In the genomic region with DNA sequence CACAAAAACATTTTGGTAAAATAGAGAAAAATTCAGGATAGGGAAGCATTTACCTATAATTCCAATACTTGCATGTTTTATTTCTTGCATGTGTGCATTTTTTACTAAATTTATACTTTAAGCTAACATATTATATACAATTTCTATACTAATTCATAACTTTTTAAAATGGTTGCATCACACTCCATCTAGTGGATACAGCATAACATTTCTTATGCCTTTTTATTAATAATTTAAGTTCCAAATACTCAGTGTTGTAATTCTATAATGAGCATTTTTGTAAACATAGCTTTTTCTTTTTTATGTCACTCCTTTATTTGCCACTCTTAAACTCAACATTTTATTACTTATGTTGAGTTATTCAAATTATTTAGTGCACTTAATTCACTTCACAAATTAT, we compare ENCODE assay signal across 20 cellular contexts.
DNase-seq lines count a peak whose midpoint lies in the region; TF ChIP-seq lines count a peak whose summit lies in the region.
"Had no signal": no experiment of that assay in that cellular context is flagged by ENCODE, and none has a peak within 500 bp of the region (broad histone marks: within the 10 kb centered on the region; RNA-seq: fewer than 3 reads in every experiment).

No MANE protein-coding gene starts in this region.

- H3K36me3 ChIP-seq in smooth muscle cell (ENCODE audit: low read depth): no peaks in the 10 kb centered on the region
- H3K36me3 ChIP-seq: BE2C, cardiac muscle cell, lower lobe of right lung, prostate gland, SJSA1, tibial nerve had no signal

- H3K79me2 ChIP-seq in smooth muscle cell (ENCODE audit: low read depth): no peaks in the 10 kb centered on the region

- no peak overlapping the region for H2AFZ ChIP-seq in smooth muscle cell (ENCODE audit: low read depth)

- H3K27me3 ChIP-seq in smooth muscle cell (ENCODE audit: low read depth): no peaks in the 10 kb centered on the region
- H3K27me3 ChIP-seq: BE2C, cardiac muscle cell, SJSA1, tibial nerve had no signal

- no peak overlapping the region for H3K9ac ChIP-seq in smooth muscle cell (ENCODE audit: low read depth)

- H3K9me3 ChIP-seq in smooth muscle cell (replicated peaks; ENCODE audit: low read depth): no peaks in the 10 kb centered on the region
- H3K9me3 ChIP-seq: BE2C, lower lobe of right lung, prostate gland, tibial nerve had no signal

- no peak overlapping the region for H3K4me3 ChIP-seq in fibroblast of pulmonary artery (replicated peaks; ENCODE audit: low read depth, low read length)
- H3K4me3 ChIP-seq in smooth muscle cell: no peak overlapping the region
- H3K4me3 ChIP-seq: cardiac muscle cell, lower lobe of right lung, prostate gland, SJSA1, tibial nerve had no signal

- POLR2A ChIA-PET in RWPE1 (lab: Yijun Ruan, JAX; ENCODE audit: low non-redundant PET): no interaction called here

- no peak overlapping the region for H3K4me2 ChIP-seq in smooth muscle cell

- no peaks in the 10 kb centered on the region for H3K4me1 ChIP-seq in smooth muscle cell (ENCODE audit: low read depth)
- H3K4me1 ChIP-seq: BE2C, lower lobe of right lung, prostate gland, SJSA1, tibial nerve had no signal

- H3K27ac ChIP-seq in RWPE1: no peak overlapping the region
- H3K27ac ChIP-seq in smooth muscle cell (ENCODE audit: low read depth): no peak overlapping the region
- H3K27ac ChIP-seq: cardiac muscle cell, lower lobe of right lung, prostate gland, SJSA1, tibial nerve had no signal

- TF ChIP-seq CTCF in RWPE1 (conservative IDR thresholded peaks at IDR 0.05; ENCODE audit: low read depth) (peak; percentile 23; the same call in 1 of the 2 replicates), fibroblast of pulmonary artery (IDR thresholded peaks at IDR 0.05; ENCODE audit: low read length, missing control alignments) (no peak), smooth muscle cell (IDR thresholded peaks at IDR 0.05; ENCODE audit: borderline replicate concordance, insufficient read depth, poor library complexity, severe bottlenecking) (peak; percentile 32), GM20000 (IDR thresholded peaks at IDR 0.05; ENCODE audit: extremely low read depth, missing control alignments) (no peak)

- no peaks in the 10 kb centered on the region for H4K20me1 ChIP-seq in smooth muscle cell (ENCODE audit: low read depth)

- no peaks in the 10 kb centered on the region for H3F3A ChIP-seq in smooth muscle cell (ENCODE audit: low read depth)

- CTCF ChIA-PET in RWPE1 (lab: Yijun Ruan, JAX): interaction anchor here (0.6 to 1.1 kb wide), 2 partner anchors 890 to 1484 kb away, joined by 3 to 4 read pairs; no protein-coding TSS in a partner anchor

- in situ Hi-C loops in ACHN (cut with HindIII; ENCODE audit: low pct_ligation_motif_present, low pct_unique_long_range_greater_than_20kb, low sequenced_read_pairs): no loop called here

- peak; percentile 4 for DNase-seq in DMS53 (lab: John Stamatoyannopoulos, UW)
- no peak for DNase-seq in DMS53 treated with DMSO at 0.1 percent for 48 hours (lab: John Stamatoyannopoulos, UW; ENCODE audit: unreplicated experiment)
- DNase-seq in RWPE1 (ENCODE audit: low spot score): no peak
- DNase-seq in fibroblast of pulmonary artery (ENCODE audit: low read depth): peak; percentile 6
- DNase-seq in smooth muscle cell (lab: John Stamatoyannopoulos, UW; ENCODE audit: unreplicated experiment): no peak
- no peak for DNase-seq in ACHN
- DNase-seq in GM20000 (ENCODE audit: low spot score): no peak
- DNase-seq in NCI-H1436 (lab: John Stamatoyannopoulos, UW): no peak
- DNase-seq: 8988T; activated CD4-positive, alpha-beta T cell treated with anti-CD3 and anti-CD28 coated beads for 48 hours; activated naive CD4-positive, alpha-beta T cell treated with anti-CD3 and anti-CD28 coated beads for 36 hours; amygdala; BE2C; COR-L47; lower lobe of right lung; NCI-H1417 treated with DMSO at 0.1 percent for 48 hours had no signal

Comparison
In these comparisons a context has a peak if more than half of its experiments do, and no peak if none do; other contexts are left out.
1. DNase-seq: peak in DMS53 (single experiment) and fibroblast of pulmonary artery (single experiment); none in DMS53 treated with DMSO at 0.1 percent for 48 hours (single experiment), RWPE1 (single experiment), smooth muscle cell (single experiment), ACHN (single experiment), GM20000 (single experiment) and NCI-H1436 (single experiment).
2. CTCF ChIP-seq: peak in RWPE1 (single experiment) and smooth muscle cell (single experiment); none in fibroblast of pulmonary artery (single experiment) and GM20000 (single experiment).